In the genomic region with DNA sequence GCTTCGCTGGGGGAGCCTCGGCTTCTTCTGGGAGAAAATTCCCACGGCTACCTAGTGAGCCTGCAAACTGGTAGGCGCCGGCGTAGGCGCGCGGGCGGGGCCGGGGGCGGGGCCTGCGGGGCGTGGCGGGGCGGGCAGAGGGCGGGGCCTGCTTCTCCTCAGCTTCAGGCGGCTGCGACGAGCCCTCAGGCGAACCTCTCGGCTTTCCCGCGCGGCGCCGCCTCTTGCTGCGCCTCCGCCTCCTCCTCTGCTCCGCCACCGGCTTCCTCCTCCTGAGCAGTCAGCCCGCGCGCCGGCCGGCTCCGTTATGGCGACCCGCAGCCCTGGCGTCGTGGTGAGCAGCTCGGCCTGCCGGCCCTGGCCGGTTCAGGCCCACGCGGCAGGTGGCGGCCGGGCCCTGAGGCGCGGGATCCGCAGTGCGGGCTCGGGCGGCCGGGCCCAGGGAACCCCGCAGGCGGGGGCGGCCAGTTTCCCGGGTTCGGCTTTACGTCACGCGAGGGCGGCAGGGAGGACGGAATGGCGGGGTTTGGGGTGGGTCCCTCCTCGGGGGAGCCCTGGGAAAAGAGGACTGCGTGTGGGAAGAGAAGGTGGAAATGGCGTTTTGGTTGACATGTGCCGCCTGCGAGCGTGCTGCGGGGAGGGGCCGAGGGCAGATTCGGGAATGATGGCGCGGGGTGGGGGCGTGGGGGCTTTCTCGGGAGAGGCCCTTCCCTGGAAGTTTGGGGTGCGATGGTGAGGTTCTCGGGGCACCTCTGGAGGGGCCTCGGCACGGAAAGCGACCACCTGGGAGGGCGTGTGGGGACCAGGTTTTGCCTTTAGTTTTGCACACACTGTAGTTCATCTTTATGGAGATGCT, we compare ENCODE assay signal across 1 cellular context.
TF ChIP-seq lines count a peak whose summit lies in the region.

A gene with protein sequence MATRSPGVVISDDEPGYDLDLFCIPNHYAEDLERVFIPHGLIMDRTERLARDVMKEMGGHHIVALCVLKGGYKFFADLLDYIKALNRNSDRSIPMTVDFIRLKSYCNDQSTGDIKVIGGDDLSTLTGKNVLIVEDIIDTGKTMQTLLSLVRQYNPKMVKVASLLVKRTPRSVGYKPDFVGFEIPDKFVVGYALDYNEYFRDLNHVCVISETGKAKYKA (plus strand): TSS at position 161 of the 856 bp plus-strand sequence. CDS start 147 bp downstream, at position 308.

TF ChIP-seq in HepG2, 621 proteins besides CTCF, POLR2A, EP300 and RAD21 (continued from another document and continues in another):
- TF ChIP-seq POLR2AphosphoS5 (IDR thresholded peaks at IDR 0.05; ENCODE audit: low read depth, low read length) (peak; percentile 47; the same call in 1 of the 2 replicates), ZNF143 (CRISPR knock-in tag; IDR thresholded peaks at IDR 0.05) (no peak), CCDC6 (CRISPR knock-in tag; IDR thresholded peaks at IDR 0.05) (0 out of 2 replicates have a peak, but pooled peaks have one; percentile 39), ZNF563 (CRISPR knock-in tag; IDR thresholded peaks at IDR 0.05) (no peak; the same call in 1 of the 2 replicates), SRF (IDR thresholded peaks at IDR 0.05; ENCODE audit: low read depth, low read length) (no peak), ZNF567 (CRISPR knock-in tag; IDR thresholded peaks at IDR 0.05; ENCODE audit: borderline replicate concordance) (no peak), RNF2 (conservative IDR thresholded peaks at IDR 0.05; ENCODE audit: low read depth) (peak; percentile 59; the same call in 1 of the 2 replicates), TMF1 (CRISPR knock-in tag; IDR thresholded peaks at IDR 0.05; ENCODE audit: low read depth) (peak; percentile 70; the same call in 1 of the 2 replicates), IKZF4 (CRISPR knock-in tag; IDR thresholded peaks at IDR 0.05; ENCODE audit: borderline replicate concordance, low read depth, not compliant biosample characterization) (no peak), ZNF282 (IDR thresholded peaks at IDR 0.05; ENCODE audit: partially characterized antibody) (no peak), XRCC5 (optimal IDR thresholded peaks at IDR 0.05; ENCODE audit: low read length) (no peak), ZNF816 (CRISPR knock-in tag; IDR thresholded peaks at IDR 0.05; ENCODE audit: borderline replicate concordance) (no peak), HNRNPLL (IDR thresholded peaks at IDR 0.05; ENCODE audit: low read depth, low read length, poor library complexity, severe bottlenecking) (peak; percentile 45), YY1 (IDR thresholded peaks at IDR 0.05; ENCODE audit: insufficient read depth, insufficient replicate concordance, low read depth, low read length) (peak; percentile 5)
- TF ChIP-seq, protein P1, sequence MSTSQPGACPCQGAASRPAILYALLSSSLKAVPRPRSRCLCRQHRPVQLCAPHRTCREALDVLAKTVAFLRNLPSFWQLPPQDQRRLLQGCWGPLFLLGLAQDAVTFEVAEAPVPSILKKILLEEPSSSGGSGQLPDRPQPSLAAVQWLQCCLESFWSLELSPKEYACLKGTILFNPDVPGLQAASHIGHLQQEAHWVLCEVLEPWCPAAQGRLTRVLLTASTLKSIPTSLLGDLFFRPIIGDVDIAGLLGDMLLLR (CRISPR knock-in tag; IDR thresholded peaks at IDR 0.05): no peak
- TF ChIP-seq, protein P2, sequence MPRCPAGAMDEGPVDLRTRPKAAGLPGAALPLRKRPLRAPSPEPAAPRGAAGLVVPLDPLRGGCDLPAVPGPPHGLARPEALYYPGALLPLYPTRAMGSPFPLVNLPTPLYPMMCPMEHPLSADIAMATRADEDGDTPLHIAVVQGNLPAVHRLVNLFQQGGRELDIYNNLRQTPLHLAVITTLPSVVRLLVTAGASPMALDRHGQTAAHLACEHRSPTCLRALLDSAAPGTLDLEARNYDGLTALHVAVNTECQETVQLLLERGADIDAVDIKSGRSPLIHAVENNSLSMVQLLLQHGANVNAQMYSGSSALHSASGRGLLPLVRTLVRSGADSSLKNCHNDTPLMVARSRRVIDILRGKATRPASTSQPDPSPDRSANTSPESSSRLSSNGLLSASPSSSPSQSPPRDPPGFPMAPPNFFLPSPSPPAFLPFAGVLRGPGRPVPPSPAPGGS (CRISPR knock-in tag; IDR thresholded peaks at IDR 0.05): no peak
- TF ChIP-seq, protein P3, sequence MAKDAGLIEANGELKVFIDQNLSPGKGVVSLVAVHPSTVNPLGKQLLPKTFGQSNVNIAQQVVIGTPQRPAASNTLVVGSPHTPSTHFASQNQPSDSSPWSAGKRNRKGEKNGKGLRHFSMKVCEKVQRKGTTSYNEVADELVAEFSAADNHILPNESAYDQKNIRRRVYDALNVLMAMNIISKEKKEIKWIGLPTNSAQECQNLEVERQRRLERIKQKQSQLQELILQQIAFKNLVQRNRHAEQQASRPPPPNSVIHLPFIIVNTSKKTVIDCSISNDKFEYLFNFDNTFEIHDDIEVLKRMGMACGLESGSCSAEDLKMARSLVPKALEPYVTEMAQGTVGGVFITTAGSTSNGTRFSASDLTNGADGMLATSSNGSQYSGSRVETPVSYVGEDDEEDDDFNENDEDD (CRISPR knock-in tag; IDR thresholded peaks at IDR 0.05; ENCODE audit: borderline replicate concordance): peak; percentile 43; the same call in 1 of the 2 replicates
- TF ChIP-seq, protein P4, sequence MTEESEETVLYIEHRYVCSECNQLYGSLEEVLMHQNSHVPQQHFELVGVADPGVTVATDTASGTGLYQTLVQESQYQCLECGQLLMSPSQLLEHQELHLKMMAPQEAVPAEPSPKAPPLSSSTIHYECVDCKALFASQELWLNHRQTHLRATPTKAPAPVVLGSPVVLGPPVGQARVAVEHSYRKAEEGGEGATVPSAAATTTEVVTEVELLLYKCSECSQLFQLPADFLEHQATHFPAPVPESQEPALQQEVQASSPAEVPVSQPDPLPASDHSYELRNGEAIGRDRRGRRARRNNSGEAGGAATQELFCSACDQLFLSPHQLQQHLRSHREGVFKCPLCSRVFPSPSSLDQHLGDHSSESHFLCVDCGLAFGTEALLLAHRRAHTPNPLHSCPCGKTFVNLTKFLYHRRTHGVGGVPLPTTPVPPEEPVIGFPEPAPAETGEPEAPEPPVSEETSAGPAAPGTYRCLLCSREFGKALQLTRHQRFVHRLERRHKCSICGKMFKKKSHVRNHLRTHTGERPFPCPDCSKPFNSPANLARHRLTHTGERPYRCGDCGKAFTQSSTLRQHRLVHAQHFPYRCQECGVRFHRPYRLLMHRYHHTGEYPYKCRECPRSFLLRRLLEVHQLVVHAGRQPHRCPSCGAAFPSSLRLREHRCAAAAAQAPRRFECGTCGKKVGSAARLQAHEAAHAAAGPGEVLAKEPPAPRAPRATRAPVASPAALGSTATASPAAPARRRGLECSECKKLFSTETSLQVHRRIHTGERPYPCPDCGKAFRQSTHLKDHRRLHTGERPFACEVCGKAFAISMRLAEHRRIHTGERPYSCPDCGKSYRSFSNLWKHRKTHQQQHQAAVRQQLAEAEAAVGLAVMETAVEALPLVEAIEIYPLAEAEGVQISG (CRISPR knock-in tag; IDR thresholded peaks at IDR 0.05): 0 out of 2 replicates have a peak, but pooled peaks have one; percentile 22
- TF ChIP-seq, protein P5, sequence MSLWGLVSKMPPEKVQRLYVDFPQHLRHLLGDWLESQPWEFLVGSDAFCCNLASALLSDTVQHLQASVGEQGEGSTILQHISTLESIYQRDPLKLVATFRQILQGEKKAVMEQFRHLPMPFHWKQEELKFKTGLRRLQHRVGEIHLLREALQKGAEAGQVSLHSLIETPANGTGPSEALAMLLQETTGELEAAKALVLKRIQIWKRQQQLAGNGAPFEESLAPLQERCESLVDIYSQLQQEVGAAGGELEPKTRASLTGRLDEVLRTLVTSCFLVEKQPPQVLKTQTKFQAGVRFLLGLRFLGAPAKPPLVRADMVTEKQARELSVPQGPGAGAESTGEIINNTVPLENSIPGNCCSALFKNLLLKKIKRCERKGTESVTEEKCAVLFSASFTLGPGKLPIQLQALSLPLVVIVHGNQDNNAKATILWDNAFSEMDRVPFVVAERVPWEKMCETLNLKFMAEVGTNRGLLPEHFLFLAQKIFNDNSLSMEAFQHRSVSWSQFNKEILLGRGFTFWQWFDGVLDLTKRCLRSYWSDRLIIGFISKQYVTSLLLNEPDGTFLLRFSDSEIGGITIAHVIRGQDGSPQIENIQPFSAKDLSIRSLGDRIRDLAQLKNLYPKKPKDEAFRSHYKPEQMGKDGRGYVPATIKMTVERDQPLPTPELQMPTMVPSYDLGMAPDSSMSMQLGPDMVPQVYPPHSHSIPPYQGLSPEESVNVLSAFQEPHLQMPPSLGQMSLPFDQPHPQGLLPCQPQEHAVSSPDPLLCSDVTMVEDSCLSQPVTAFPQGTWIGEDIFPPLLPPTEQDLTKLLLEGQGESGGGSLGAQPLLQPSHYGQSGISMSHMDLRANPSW (CRISPR knock-in tag; IDR thresholded peaks at IDR 0.05; ENCODE audit: borderline replicate concordance): no peak
- TF ChIP-seq, protein P6, sequence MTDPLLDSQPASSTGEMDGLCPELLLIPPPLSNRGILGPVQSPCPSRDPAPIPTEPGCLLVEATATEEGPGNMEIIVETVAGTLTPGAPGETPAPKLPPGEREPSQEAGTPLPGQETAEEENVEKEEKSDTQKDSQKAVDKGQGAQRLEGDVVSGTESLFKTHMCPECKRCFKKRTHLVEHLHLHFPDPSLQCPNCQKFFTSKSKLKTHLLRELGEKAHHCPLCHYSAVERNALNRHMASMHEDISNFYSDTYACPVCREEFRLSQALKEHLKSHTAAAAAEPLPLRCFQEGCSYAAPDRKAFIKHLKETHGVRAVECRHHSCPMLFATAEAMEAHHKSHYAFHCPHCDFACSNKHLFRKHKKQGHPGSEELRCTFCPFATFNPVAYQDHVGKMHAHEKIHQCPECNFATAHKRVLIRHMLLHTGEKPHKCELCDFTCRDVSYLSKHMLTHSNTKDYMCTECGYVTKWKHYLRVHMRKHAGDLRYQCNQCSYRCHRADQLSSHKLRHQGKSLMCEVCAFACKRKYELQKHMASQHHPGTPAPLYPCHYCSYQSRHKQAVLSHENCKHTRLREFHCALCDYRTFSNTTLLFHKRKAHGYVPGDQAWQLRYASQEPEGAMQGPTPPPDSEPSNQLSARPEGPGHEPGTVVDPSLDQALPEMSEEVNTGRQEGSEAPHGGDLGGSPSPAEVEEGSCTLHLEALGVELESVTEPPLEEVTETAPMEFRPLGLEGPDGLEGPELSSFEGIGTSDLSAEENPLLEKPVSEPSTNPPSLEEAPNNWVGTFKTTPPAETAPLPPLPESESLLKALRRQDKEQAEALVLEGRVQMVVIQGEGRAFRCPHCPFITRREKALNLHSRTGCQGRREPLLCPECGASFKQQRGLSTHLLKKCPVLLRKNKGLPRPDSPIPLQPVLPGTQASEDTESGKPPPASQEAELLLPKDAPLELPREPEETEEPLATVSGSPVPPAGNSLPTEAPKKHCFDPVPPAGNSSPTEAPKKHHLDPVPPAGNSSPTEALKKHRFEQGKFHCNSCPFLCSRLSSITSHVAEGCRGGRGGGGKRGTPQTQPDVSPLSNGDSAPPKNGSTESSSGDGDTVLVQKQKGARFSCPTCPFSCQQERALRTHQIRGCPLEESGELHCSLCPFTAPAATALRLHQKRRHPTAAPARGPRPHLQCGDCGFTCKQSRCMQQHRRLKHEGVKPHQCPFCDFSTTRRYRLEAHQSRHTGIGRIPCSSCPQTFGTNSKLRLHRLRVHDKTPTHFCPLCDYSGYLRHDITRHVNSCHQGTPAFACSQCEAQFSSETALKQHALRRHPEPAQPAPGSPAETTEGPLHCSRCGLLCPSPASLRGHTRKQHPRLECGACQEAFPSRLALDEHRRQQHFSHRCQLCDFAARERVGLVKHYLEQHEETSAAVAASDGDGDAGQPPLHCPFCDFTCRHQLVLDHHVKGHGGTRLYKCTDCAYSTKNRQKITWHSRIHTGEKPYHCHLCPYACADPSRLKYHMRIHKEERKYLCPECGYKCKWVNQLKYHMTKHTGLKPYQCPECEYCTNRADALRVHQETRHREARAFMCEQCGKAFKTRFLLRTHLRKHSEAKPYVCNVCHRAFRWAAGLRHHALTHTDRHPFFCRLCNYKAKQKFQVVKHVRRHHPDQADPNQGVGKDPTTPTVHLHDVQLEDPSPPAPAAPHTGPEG (CRISPR knock-in tag; IDR thresholded peaks at IDR 0.05): 0 out of 2 replicates have a peak, but pooled peaks have one; percentile 23
- TF ChIP-seq, protein P7, sequence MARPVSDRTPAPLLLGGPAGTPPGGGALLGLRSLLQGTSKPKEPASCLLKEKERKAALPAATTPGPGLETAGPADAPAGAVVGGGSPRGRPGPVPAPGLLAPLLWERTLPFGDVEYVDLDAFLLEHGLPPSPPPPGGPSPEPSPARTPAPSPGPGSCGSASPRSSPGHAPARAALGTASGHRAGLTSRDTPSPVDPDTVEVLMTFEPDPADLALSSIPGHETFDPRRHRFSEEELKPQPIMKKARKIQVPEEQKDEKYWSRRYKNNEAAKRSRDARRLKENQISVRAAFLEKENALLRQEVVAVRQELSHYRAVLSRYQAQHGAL (CRISPR knock-in tag; IDR thresholded peaks at IDR 0.05; ENCODE audit: not compliant biosample characterization): no peak
- TF ChIP-seq, protein P8, sequence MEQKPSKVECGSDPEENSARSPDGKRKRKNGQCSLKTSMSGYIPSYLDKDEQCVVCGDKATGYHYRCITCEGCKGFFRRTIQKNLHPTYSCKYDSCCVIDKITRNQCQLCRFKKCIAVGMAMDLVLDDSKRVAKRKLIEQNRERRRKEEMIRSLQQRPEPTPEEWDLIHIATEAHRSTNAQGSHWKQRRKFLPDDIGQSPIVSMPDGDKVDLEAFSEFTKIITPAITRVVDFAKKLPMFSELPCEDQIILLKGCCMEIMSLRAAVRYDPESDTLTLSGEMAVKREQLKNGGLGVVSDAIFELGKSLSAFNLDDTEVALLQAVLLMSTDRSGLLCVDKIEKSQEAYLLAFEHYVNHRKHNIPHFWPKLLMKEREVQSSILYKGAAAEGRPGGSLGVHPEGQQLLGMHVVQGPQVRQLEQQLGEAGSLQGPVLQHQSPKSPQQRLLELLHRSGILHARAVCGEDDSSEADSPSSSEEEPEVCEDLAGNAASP (CRISPR knock-in tag; IDR thresholded peaks at IDR 0.05; ENCODE audit: borderline replicate concordance): no peak
- TF ChIP-seq, protein P9, sequence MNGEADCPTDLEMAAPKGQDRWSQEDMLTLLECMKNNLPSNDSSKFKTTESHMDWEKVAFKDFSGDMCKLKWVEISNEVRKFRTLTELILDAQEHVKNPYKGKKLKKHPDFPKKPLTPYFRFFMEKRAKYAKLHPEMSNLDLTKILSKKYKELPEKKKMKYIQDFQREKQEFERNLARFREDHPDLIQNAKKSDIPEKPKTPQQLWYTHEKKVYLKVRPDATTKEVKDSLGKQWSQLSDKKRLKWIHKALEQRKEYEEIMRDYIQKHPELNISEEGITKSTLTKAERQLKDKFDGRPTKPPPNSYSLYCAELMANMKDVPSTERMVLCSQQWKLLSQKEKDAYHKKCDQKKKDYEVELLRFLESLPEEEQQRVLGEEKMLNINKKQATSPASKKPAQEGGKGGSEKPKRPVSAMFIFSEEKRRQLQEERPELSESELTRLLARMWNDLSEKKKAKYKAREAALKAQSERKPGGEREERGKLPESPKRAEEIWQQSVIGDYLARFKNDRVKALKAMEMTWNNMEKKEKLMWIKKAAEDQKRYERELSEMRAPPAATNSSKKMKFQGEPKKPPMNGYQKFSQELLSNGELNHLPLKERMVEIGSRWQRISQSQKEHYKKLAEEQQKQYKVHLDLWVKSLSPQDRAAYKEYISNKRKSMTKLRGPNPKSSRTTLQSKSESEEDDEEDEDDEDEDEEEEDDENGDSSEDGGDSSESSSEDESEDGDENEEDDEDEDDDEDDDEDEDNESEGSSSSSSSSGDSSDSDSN (CRISPR knock-in tag; IDR thresholded peaks at IDR 0.05): peak; percentile 30; the same call in 1 of the 2 replicates
- TF ChIP-seq, protein P10, sequence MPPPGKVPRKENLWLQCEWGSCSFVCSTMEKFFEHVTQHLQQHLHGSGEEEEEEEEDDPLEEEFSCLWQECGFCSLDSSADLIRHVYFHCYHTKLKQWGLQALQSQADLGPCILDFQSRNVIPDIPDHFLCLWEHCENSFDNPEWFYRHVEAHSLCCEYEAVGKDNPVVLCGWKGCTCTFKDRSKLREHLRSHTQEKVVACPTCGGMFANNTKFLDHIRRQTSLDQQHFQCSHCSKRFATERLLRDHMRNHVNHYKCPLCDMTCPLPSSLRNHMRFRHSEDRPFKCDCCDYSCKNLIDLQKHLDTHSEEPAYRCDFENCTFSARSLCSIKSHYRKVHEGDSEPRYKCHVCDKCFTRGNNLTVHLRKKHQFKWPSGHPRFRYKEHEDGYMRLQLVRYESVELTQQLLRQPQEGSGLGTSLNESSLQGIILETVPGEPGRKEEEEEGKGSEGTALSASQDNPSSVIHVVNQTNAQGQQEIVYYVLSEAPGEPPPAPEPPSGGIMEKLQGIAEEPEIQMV (CRISPR knock-in tag; IDR thresholded peaks at IDR 0.05; ENCODE audit: low read depth): no peak
